10 cellular contexts compared by ENCODE assay signal in genomic region chr10:43846187-43846680, GRCh38.
DNase-seq lines count a peak whose midpoint lies in the region; ATAC-seq and TF ChIP-seq lines count a peak whose summit lies in the region.
"Had no signal": no experiment of that assay in that cellular context is flagged by ENCODE, and none has a peak within 500 bp of the region (broad histone marks: within the 10 kb centered on the region; RNA-seq: fewer than 3 reads in every experiment).

No MANE protein-coding gene starts in this region.

- peak; percentile 8 to 19 for DNase-seq in activated CD4-positive, alpha-beta T cell treated with anti-CD3 and anti-CD28 coated beads for 4 hours
- DNase-seq in fibroblast of mammary gland (ENCODE audit: low read depth) (peak; percentile 88), SIG-M5 (lab: John Stamatoyannopoulos, UW) (no peak), NCI-H69 (lab: John Stamatoyannopoulos, UW) (no peak), SK-N-DZ (ENCODE audit: low spot score) (no peak)
- DNase-seq in stimulated activated CD4-positive, alpha-beta T cell treated with anti-CD3 and anti-CD28 coated beads, Interleukin-1b, Interleukin-23, amount 100 ng/mL, for 24 hours (ENCODE audit: low read depth in 4 of 4, low spot score in 1 of 4): peak in 3 of 4 experiments; percentile 3 to 33 (median 25)
- DNase-seq: naive B cell had no signal

- peak; percentile 19 for TF ChIP-seq CTCF in fibroblast of mammary gland (conservative IDR thresholded peaks at IDR 0.05; ENCODE audit: control insufficient read depth, insufficient read depth, low read depth, low read length)

- no peak overlapping the region for H3K4me3 ChIP-seq in fibroblast of mammary gland (ENCODE audit: control insufficient read depth, low read depth, low read length)

- ATAC-seq in GM19395 (IDR thresholded peaks at IDR 0.05; ENCODE audit: unreplicated experiment): peak; percentile 58
- ATAC-seq in GM21423 (IDR thresholded peaks at IDR 0.05; ENCODE audit: unreplicated experiment): no peak
- ATAC-seq: HCT116 had no signal

Comparison
In these comparisons a context has a peak if more than half of its experiments do, and no peak if none do; other contexts are left out.
1. DNase-seq: peak in activated CD4-positive, alpha-beta T cell treated with anti-CD3 and anti-CD28 coated beads for 4 hours (2 of 2), fibroblast of mammary gland (single experiment) and stimulated activated CD4-positive, alpha-beta T cell treated with anti-CD3 and anti-CD28 coated beads, Interleukin-1b, Interleukin-23, amount 100 ng/mL, for 24 hours (3 of 4); none in SIG-M5 (single experiment), NCI-H69 (single experiment) and SK-N-DZ (single experiment).